ENCODE assay signal across 27 cellular contexts in the genomic region with DNA sequence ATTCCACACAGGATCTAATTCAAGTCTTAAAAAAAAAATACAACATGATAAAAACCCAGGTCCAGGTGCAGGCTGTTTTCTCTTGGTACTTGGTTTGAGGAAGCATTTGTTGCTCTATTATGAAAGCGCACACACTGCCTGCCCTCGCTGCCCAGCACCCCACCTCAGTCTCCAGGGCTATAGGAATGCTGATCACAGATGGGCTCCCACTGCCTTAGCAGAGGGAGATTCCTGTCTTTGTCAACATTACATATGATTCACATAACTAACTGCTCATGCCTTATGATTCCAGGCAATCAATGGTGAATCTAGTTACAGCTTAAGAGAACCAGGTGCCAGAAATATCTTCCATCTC.
DNase-seq lines count a peak whose midpoint lies in the region; ATAC-seq, FAIRE-seq and TF ChIP-seq lines count a peak whose summit lies in the region.
"Had no signal": no experiment of that assay in that cellular context is flagged by ENCODE, and none has a peak within 500 bp of the region (broad histone marks: within the 10 kb centered on the region; RNA-seq: fewer than 3 reads in every experiment).

No MANE protein-coding gene starts in this region.

- no peak overlapping the region for H3K4me2 ChIP-seq in neuronal stem cell (ENCODE audit: insufficient read depth, low read length, poor library complexity, severe bottlenecking)
- H3K4me2 ChIP-seq in MM.1S (ENCODE audit: low read depth, low read length): no peak overlapping the region

- WGBS in neuronal stem cell (ENCODE audit: extremely low coverage in 2 of 2, insufficient read length in 2 of 2, insufficient replicate concordance in 1 of 2), 2 donors: no CpG with 5 or more reads among the region's 2 CpGs

- H3K79me2 ChIP-seq in MM.1S (ENCODE audit: low read length): no peaks in the 10 kb centered on the region

- H4K8ac ChIP-seq in neuronal stem cell (ENCODE audit: low read depth, low read length): no peak overlapping the region

- peak overlapping the region; percentile 60 for H2AFZ ChIP-seq in neuronal stem cell (ENCODE audit: low read length)
- no peak overlapping the region for H2AFZ ChIP-seq in MM.1S (ENCODE audit: low read length)
- H2AFZ ChIP-seq: GM23248 had no signal

- no peaks in the 10 kb centered on the region for H3K36me3 Mint-ChIP-seq in stimulated activated effector memory CD8-positive, alpha-beta T cell treated with anti-CD3 and anti-CD28 coated beads, Interleukin-12 subunit alpha, Interleukin-12 subunit beta, amount 100 ng/mL, for 72 hours
- H3K36me3 Mint-ChIP-seq: CD4-positive, alpha-beta memory T cell had no signal

- TF ChIP-seq CTCF in bronchial epithelial cell (IDR thresholded peaks at IDR 0.05; ENCODE audit: insufficient read depth, low read length, severe bottlenecking) (no peak), MM.1S (IDR thresholded peaks at IDR 0.05; ENCODE audit: low read length) (no peak)

- H3K9me3 Mint-ChIP-seq in stimulated activated effector memory CD8-positive, alpha-beta T cell treated with anti-CD3 and anti-CD28 coated beads, Interleukin-12 subunit alpha, Interleukin-12 subunit beta, amount 100 ng/mL, for 72 hours: peaks cover 6% of the 10 kb centered on the region

- H3K23ac ChIP-seq in neuronal stem cell (ENCODE audit: low read depth, low read length, poor library complexity): no peak overlapping the region

- H3K27me3 ChIP-seq in bronchial epithelial cell (ENCODE audit: control insufficient read depth, insufficient read depth, low read length): no peaks in the 10 kb centered on the region
- no peaks in the 10 kb centered on the region for H3K27me3 ChIP-seq in neuronal stem cell (ENCODE audit: control insufficient read depth in 3 of 3, insufficient read depth in 3 of 3, low read depth in 1 of 3, low read length in 3 of 3)
- no peaks in the 10 kb centered on the region for H3K27me3 ChIP-seq in MM.1S (replicated peaks; ENCODE audit: insufficient read depth, low read length)
- H3K27me3 ChIP-seq: Peyer's patch, SJCRH30, upper lobe of left lung had no signal

- H3K36me3 ChIP-seq in bronchial epithelial cell (ENCODE audit: control insufficient read depth, insufficient read depth, low read length): no peaks in the 10 kb centered on the region
- H3K36me3 ChIP-seq in neuronal stem cell (replicated peaks in 1 of 2; ENCODE audit: control insufficient read depth in 2 of 2, insufficient read depth in 2 of 2, low read length in 2 of 2): no peaks in the 10 kb centered on the region
- no peaks in the 10 kb centered on the region for H3K36me3 ChIP-seq in MM.1S (replicated peaks; ENCODE audit: insufficient read depth, low read length)
- H3K36me3 ChIP-seq: Peyer's patch, SJCRH30, upper lobe of left lung had no signal

- peak; percentile 35 for DNase-seq in HS-5 (ENCODE audit: low read depth)
- DNase-seq in NCI-H446 treated with DMSO at 0.1 percent for 48 hours (lab: John Stamatoyannopoulos, UW): peak; percentile 32
- DNase-seq in bronchial epithelial cell (ENCODE audit: low read depth): peak; percentile 10
- DNase-seq in neuronal stem cell (ENCODE audit: low spot score): no peak
- DNase-seq in MM.1S: no peak
- no peak for DNase-seq in NCI-H2196 (lab: John Stamatoyannopoulos, UW; ENCODE audit: unreplicated experiment)
- no peak for DNase-seq in stimulated activated effector memory CD8-positive, alpha-beta T cell treated with anti-CD3 and anti-CD28 coated beads, Interleukin-12 subunit alpha, Interleukin-12 subunit beta, amount 100 ng/mL, for 72 hours (ENCODE audit: low spot score in 2 of 2)
- DNase-seq: activated CD4-positive, alpha-beta T cell treated with anti-CD3 and anti-CD28 coated beads for 36 hours; activated CD8-positive, alpha-beta memory T cell treated with anti-CD3 and anti-CD28 coated beads for 24 hours; activated gamma-delta T cell treated with Interleukin-2 at 50 U/mL for 16 hours; activated naive CD8-positive, alpha-beta T cell treated with anti-CD3 and anti-CD28 coated beads, Interleukin-2, amount 50 U/mL, for 24 hours; activated T-cell treated with anti-CD3 and anti-CD28 coated beads, Interleukin-2, amount 50 U/mL, for 1 hour; AML-193; CD4-positive, alpha-beta memory T cell; GDM1; GM23248; Karpas-422; NCI-H187 treated with DMSO at 0.1 percent for 48 hours; occipital lobe; Peyer's patch; SJCRH30; small intestine; stimulated activated CD4-positive, alpha-beta T cell treated with anti-CD3 and anti-CD28 coated beads, Interleukin-2, amount 100 ng/mL, for 24 hours; substantia nigra; upper lobe of left lung had no signal

- H3K27ac ChIP-seq in neuronal stem cell (replicated peaks; ENCODE audit: low read length) (peak overlapping the region; percentile 59), MM.1S (ENCODE audit: low read length) (no peak overlapping the region)
- H3K27ac ChIP-seq: GM23248, Peyer's patch, SJCRH30, upper lobe of left lung had no signal

- no peaks in the 10 kb centered on the region for H3F3A ChIP-seq in MM.1S (ENCODE audit: insufficient read depth, low read length)

- no peak overlapping the region for H3K27ac Mint-ChIP-seq in stimulated activated effector memory CD8-positive, alpha-beta T cell treated with anti-CD3 and anti-CD28 coated beads, Interleukin-12 subunit alpha, Interleukin-12 subunit beta, amount 100 ng/mL, for 72 hours
- H3K27ac Mint-ChIP-seq: activated CD4-positive, alpha-beta T cell treated with anti-CD3 and anti-CD28 coated beads for 36 hours; activated naive CD8-positive, alpha-beta T cell treated with anti-CD3 and anti-CD28 coated beads, Interleukin-2, amount 50 U/mL, for 24 hours; CD4-positive, alpha-beta memory T cell had no signal

- no peaks in the 10 kb centered on the region for H3K9me3 ChIP-seq in neuronal stem cell (replicated peaks in 1 of 2; ENCODE audit: control insufficient read depth in 2 of 2, insufficient read depth in 1 of 2, low read depth in 1 of 2, low read length in 2 of 2)
- no peaks in the 10 kb centered on the region for H3K9me3 ChIP-seq in MM.1S (replicated peaks; ENCODE audit: insufficient read depth, low read length)
- H3K9me3 ChIP-seq: Peyer's patch, SJCRH30, upper lobe of left lung had no signal

- no peak for ATAC-seq in HG03039 (IDR thresholded peaks at IDR 0.05; ENCODE audit: unreplicated experiment)
- no peak for ATAC-seq in stimulated activated effector memory CD8-positive, alpha-beta T cell treated with anti-CD3 and anti-CD28 coated beads, Interleukin-12 subunit alpha, Interleukin-12 subunit beta, amount 100 ng/mL, for 72 hours
- ATAC-seq: activated CD4-positive, alpha-beta T cell treated with anti-CD3 and anti-CD28 coated beads for 36 hours; activated naive CD8-positive, alpha-beta T cell treated with anti-CD3 and anti-CD28 coated beads, Interleukin-2, amount 50 U/mL, for 24 hours had no signal

- H2BK5ac ChIP-seq in neuronal stem cell (ENCODE audit: low read length): no peak overlapping the region

- H3K79me1 ChIP-seq in neuronal stem cell (ENCODE audit: low read depth, low read length): no peaks in the 10 kb centered on the region

- H2BK12ac ChIP-seq in neuronal stem cell (ENCODE audit: low read length): no peak overlapping the region

- no peak overlapping the region for H2AK5ac ChIP-seq in neuronal stem cell (ENCODE audit: low read depth, low read length)

- H2BK120ac ChIP-seq in neuronal stem cell (ENCODE audit: low read depth, low read length): no peak overlapping the region

- no peaks in the 10 kb centered on the region for H4K20me1 ChIP-seq in MM.1S (ENCODE audit: insufficient read depth, low read length)

- H3K4ac ChIP-seq in neuronal stem cell (ENCODE audit: low read length): no peak overlapping the region

- H3K4me3 ChIP-seq in bronchial epithelial cell (ENCODE audit: low read depth, low read length): no peak overlapping the region
- H3K4me3 ChIP-seq in neuronal stem cell (ENCODE audit: low read length in 2 of 2): no peak overlapping the region
- no peak overlapping the region for H3K4me3 ChIP-seq in MM.1S (ENCODE audit: low read length)
- H3K4me3 ChIP-seq: GM23248, Peyer's patch, SJCRH30, upper lobe of left lung had no signal

- H4K91ac ChIP-seq in neuronal stem cell (ENCODE audit: low read depth, low read length, poor library complexity): no peak overlapping the region

- FAIRE-seq in bronchial epithelial cell (lab: Jason Lieb, UNC): no peak
- FAIRE-seq: small intestine, TTC549 had no signal

- H2BK15ac ChIP-seq in neuronal stem cell (ENCODE audit: low read length): no peak overlapping the region

- no peak overlapping the region for H3K14ac ChIP-seq in neuronal stem cell (ENCODE audit: low read length)

- H3K18ac ChIP-seq in neuronal stem cell (ENCODE audit: low read length): no peak overlapping the region

- H3K4me1 ChIP-seq in neuronal stem cell (ENCODE audit: control insufficient read depth in 2 of 2, insufficient read depth in 1 of 2, low read depth in 1 of 2, low read length in 2 of 2) (peaks cover 12 to 14% of the 10 kb centered on the region in 2 donors), MM.1S (ENCODE audit: low read length) (no peaks in the 10 kb centered on the region)
- H3K4me1 ChIP-seq: Peyer's patch, SJCRH30, upper lobe of left lung had no signal

- no peaks in the 10 kb centered on the region for H3K4me1 Mint-ChIP-seq in stimulated activated effector memory CD8-positive, alpha-beta T cell treated with anti-CD3 and anti-CD28 coated beads, Interleukin-12 subunit alpha, Interleukin-12 subunit beta, amount 100 ng/mL, for 72 hours
- H3K4me1 Mint-ChIP-seq: activated CD4-positive, alpha-beta T cell treated with anti-CD3 and anti-CD28 coated beads for 36 hours; activated naive CD8-positive, alpha-beta T cell treated with anti-CD3 and anti-CD28 coated beads, Interleukin-2, amount 50 U/mL, for 24 hours; CD4-positive, alpha-beta memory T cell had no signal

- no peak overlapping the region for H3K9ac ChIP-seq in neuronal stem cell (ENCODE audit: low read depth, low read length, poor library complexity)
- H3K9ac ChIP-seq in MM.1S (ENCODE audit: low read length): no peak overlapping the region
- H3K9ac ChIP-seq: GM23248 had no signal

- H3K4me3 Mint-ChIP-seq in stimulated activated effector memory CD8-positive, alpha-beta T cell treated with anti-CD3 and anti-CD28 coated beads, Interleukin-12 subunit alpha, Interleukin-12 subunit beta, amount 100 ng/mL, for 72 hours: no peak overlapping the region
- H3K4me3 Mint-ChIP-seq: activated CD4-positive, alpha-beta T cell treated with anti-CD3 and anti-CD28 coated beads for 36 hours; activated naive CD8-positive, alpha-beta T cell treated with anti-CD3 and anti-CD28 coated beads, Interleukin-2, amount 50 U/mL, for 24 hours; CD4-positive, alpha-beta memory T cell had no signal

- no peaks in the 10 kb centered on the region for H3K9me2 ChIP-seq in MM.1S (replicated peaks; ENCODE audit: insufficient read depth, low read length)

Comparison
In these comparisons a context has a peak if more than half of its experiments do, and no peak if none do; other contexts are left out.
1. DNase-seq: peak in HS-5 (single experiment), NCI-H446 treated with DMSO at 0.1 percent for 48 hours (single experiment) and bronchial epithelial cell (single experiment); none in neuronal stem cell (single experiment), MM.1S (single experiment), NCI-H2196 (single experiment) and stimulated activated effector memory CD8-positive, alpha-beta T cell treated with anti-CD3 and anti-CD28 coated beads, Interleukin-12 subunit alpha, Interleukin-12 subunit beta, amount 100 ng/mL, for 72 hours (0 of 2).